1 cellular context compared by ENCODE assay signal in genomic region chr4:182705389-182705788, GRCh38.
TF ChIP-seq lines count a peak whose summit lies in the region.

No MANE protein-coding gene starts in this region.

TF ChIP-seq in K562, 482 proteins besides CTCF, POLR2A, EP300 and RAD21:
- TF ChIP-seq CBFB (CRISPR knock-in tag; IDR thresholded peaks at IDR 0.05) = no peak
- no peak for TF ChIP-seq POLR2H (tag; IDR thresholded peaks at IDR 0.05; ENCODE audit: low read depth)
- TF ChIP-seq ATF4 (CRISPR knock-in tag; IDR thresholded peaks at IDR 0.05) = no peak
- no peak for TF ChIP-seq MTA2 (IDR thresholded peaks at IDR 0.05; ENCODE audit: low read depth)
- TF ChIP-seq SREBF2 (CRISPR knock-in tag; IDR thresholded peaks at IDR 0.05) = no peak
- TF ChIP-seq ZNF766 (CRISPR knock-in tag; conservative IDR thresholded peaks at IDR 0.05) = no peak
- no peak for TF ChIP-seq NFIC (IDR thresholded peaks at IDR 0.05)
- no peak for TF ChIP-seq ZNF444 (CRISPR knock-in tag; IDR thresholded peaks at IDR 0.05)
- TF ChIP-seq ID3 (CRISPR knock-in tag; IDR thresholded peaks at IDR 0.05) = no peak
- no peak for TF ChIP-seq ID3 (tag; IDR thresholded peaks at IDR 0.05)
- TF ChIP-seq SOX6 (IDR thresholded peaks at IDR 0.05) = no peak
- no peak for TF ChIP-seq NFYB (IDR thresholded peaks at IDR 0.05; ENCODE audit: extremely low read depth, insufficient read length)
TF ChIP-seq in K562: peak in this region for 0.
